Comparison of ENCODE assay signal across 2 cellular contexts in genomic region chr13:36454121-36454520, GRCh38.
A peak's percentile ranks its signal among the peaks of the same experiment; 100 is the strongest.
TF ChIP-seq lines count a peak whose summit lies in the region.

No MANE protein-coding gene starts in this region.

TF ChIP-seq in HepG2, 621 proteins besides CTCF, POLR2A, EP300 and RAD21:
- TF ChIP-seq CREB1 (IDR thresholded peaks at IDR 0.05) (0 out of 2 replicates have a peak, but pooled peaks have one; percentile 51), CREB1 (CRISPR knock-in tag; IDR thresholded peaks at IDR 0.05) (no peak), ZNF446 (CRISPR knock-in tag; IDR thresholded peaks at IDR 0.05) (no peak)

TF ChIP-seq in H1, 55 proteins besides CTCF, POLR2A, EP300 and RAD21:
- TF ChIP-seq KDM1A (IDR thresholded peaks at IDR 0.05; ENCODE audit: borderline replicate concordance, low read length) = no peak
- no peak for TF ChIP-seq CHD7 (IDR thresholded peaks at IDR 0.05; ENCODE audit: insufficient replicate concordance, low read length)
- no peak for TF ChIP-seq POLR2AphosphoS5 (IDR thresholded peaks at IDR 0.05; ENCODE audit: low read depth, low read length)
- no peak for TF ChIP-seq CHD2 (IDR thresholded peaks at IDR 0.05; ENCODE audit: low read length)
- TF ChIP-seq ATF3 (IDR thresholded peaks at IDR 0.05; ENCODE audit: insufficient read depth, low read depth, low read length) = no peak
- TF ChIP-seq PHF8 (conservative IDR thresholded peaks at IDR 0.05; ENCODE audit: low read depth, low read length) = no peak
- no peak for TF ChIP-seq BRCA1 (IDR thresholded peaks at IDR 0.05; ENCODE audit: low read depth, low read length)
- no peak for TF ChIP-seq SIX5 (IDR thresholded peaks at IDR 0.05; ENCODE audit: low read depth, low read length)
- no peak for TF ChIP-seq TCF12 (IDR thresholded peaks at IDR 0.05; ENCODE audit: low read depth, low read length)
- TF ChIP-seq SP2 (IDR thresholded peaks at IDR 0.05; ENCODE audit: low read length) = no peak
- TF ChIP-seq RXRA (IDR thresholded peaks at IDR 0.05; ENCODE audit: insufficient read depth, low read depth, low read length) = no peak
- TF ChIP-seq JUN (IDR thresholded peaks at IDR 0.05; ENCODE audit: low read depth, low read length) = no peak
- no peak for TF ChIP-seq TEAD4 (IDR thresholded peaks at IDR 0.05; ENCODE audit: low read depth, low read length)
- TF ChIP-seq GABPA (IDR thresholded peaks at IDR 0.05; ENCODE audit: borderline replicate concordance, insufficient read depth, low read length) = no peak
- no peak for TF ChIP-seq TAF1 (IDR thresholded peaks at IDR 0.05; ENCODE audit: low read depth, low read length)
